Comparison of ENCODE assay signal across 1 cellular context in the genomic region with DNA sequence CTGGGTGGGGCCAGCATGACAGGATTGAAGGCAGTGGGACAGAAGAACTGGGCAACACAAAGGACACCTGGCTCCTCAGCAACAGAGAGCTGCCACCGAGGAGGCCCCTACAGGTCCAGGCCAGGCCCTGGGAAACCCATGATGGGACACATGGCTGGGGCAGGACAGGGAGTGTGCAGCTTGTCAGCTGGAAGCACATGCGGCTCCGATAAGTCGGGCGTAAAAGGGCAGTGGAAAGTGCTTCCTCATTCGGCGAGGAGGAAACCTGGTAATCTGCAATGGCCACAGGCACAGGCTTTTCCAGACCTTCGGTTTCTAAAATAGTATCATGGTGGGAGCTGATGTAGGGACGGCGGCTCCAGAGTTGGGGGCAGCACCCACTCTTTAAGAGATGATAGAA.
TF ChIP-seq lines count a peak whose summit lies in the region.

No MANE protein-coding gene starts in this region.

TF ChIP-seq in K562, 482 proteins besides CTCF, POLR2A, EP300 and RAD21 (continued from another document and continues in another):
- TF ChIP-seq, protein P1, sequence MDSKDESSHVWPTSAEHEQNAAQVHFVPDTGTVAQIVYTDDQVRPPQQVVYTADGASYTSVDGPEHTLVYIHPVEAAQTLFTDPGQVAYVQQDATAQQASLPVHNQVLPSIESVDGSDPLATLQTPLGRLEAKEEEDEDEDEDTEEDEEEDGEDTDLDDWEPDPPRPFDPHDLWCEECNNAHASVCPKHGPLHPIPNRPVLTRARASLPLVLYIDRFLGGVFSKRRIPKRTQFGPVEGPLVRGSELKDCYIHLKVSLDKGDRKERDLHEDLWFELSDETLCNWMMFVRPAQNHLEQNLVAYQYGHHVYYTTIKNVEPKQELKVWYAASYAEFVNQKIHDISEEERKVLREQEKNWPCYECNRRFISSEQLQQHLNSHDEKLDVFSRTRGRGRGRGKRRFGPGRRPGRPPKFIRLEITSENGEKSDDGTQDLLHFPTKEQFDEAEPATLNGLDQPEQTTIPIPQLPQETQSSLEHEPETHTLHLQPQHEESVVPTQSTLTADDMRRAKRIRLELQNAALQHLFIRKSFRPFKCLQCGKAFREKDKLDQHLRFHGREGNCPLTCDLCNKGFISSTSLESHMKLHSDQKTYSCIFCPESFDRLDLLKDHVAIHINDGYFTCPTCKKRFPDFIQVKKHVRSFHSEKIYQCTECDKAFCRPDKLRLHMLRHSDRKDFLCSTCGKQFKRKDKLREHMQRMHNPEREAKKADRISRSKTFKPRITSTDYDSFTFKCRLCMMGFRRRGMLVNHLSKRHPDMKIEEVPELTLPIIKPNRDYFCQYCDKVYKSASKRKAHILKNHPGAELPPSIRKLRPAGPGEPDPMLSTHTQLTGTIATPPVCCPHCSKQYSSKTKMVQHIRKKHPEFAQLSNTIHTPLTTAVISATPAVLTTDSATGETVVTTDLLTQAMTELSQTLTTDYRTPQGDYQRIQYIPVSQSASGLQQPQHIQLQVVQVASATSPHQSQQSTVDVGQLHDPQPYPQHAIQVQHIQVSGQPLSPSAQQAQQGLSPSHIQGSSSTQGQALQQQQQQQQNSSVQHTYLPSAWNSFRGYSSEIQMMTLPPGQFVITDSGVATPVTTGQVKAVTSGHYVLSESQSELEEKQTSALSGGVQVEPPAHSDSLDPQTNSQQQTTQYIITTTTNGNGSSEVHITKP (IDR thresholded peaks at IDR 0.05; ENCODE audit: partially characterized antibody) = peak; percentile 41
- TF ChIP-seq BHLHE40 (IDR thresholded peaks at IDR 0.05; ENCODE audit: low read length) = peak; percentile 99
- no peak for TF ChIP-seq ZNF184 (CRISPR knock-in tag; IDR thresholded peaks at IDR 0.05)
- no peak for TF ChIP-seq ZBED1 (IDR thresholded peaks at IDR 0.05)
- TF ChIP-seq HMGN3 (IDR thresholded peaks at IDR 0.05; ENCODE audit: borderline replicate concordance, extremely low read depth, insufficient read length, low read depth, low read length) = no peak
- TF ChIP-seq PURB (CRISPR knock-in tag; IDR thresholded peaks at IDR 0.05; ENCODE audit: low read depth) = no peak
- TF ChIP-seq, protein P2, sequence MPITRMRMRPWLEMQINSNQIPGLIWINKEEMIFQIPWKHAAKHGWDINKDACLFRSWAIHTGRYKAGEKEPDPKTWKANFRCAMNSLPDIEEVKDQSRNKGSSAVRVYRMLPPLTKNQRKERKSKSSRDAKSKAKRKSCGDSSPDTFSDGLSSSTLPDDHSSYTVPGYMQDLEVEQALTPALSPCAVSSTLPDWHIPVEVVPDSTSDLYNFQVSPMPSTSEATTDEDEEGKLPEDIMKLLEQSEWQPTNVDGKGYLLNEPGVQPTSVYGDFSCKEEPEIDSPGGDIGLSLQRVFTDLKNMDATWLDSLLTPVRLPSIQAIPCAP (CRISPR knock-in tag; IDR thresholded peaks at IDR 0.05; ENCODE audit: borderline replicate concordance) = no peak
- no peak for TF ChIP-seq IRF2 (CRISPR knock-in tag; IDR thresholded peaks at IDR 0.05)
- no peak for TF ChIP-seq CSDE1 (IDR thresholded peaks at IDR 0.05)
- peak; percentile 73 for TF ChIP-seq DACH1 (IDR thresholded peaks at IDR 0.05; ENCODE audit: partially characterized antibody)
- no peak for TF ChIP-seq ZNF785 (CRISPR knock-in tag; IDR thresholded peaks at IDR 0.05)
- no peak for TF ChIP-seq ZSCAN32 (CRISPR knock-in tag; IDR thresholded peaks at IDR 0.05)
- TF ChIP-seq TAF7 (tag; IDR thresholded peaks at IDR 0.05) = no peak
- TF ChIP-seq RFX7 (CRISPR knock-in tag; IDR thresholded peaks at IDR 0.05) = no peak
- TF ChIP-seq, protein P3, sequence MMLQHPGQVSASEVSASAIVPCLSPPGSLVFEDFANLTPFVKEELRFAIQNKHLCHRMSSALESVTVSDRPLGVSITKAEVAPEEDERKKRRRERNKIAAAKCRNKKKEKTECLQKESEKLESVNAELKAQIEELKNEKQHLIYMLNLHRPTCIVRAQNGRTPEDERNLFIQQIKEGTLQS (IDR thresholded peaks at IDR 0.05) = no peak
- TF ChIP-seq, protein P3 (CRISPR knock-in tag; conservative IDR thresholded peaks at IDR 0.05) = peak; percentile 63
- TF ChIP-seq ZNF778 (CRISPR knock-in tag; IDR thresholded peaks at IDR 0.05) = no peak
- TF ChIP-seq, protein P4, sequence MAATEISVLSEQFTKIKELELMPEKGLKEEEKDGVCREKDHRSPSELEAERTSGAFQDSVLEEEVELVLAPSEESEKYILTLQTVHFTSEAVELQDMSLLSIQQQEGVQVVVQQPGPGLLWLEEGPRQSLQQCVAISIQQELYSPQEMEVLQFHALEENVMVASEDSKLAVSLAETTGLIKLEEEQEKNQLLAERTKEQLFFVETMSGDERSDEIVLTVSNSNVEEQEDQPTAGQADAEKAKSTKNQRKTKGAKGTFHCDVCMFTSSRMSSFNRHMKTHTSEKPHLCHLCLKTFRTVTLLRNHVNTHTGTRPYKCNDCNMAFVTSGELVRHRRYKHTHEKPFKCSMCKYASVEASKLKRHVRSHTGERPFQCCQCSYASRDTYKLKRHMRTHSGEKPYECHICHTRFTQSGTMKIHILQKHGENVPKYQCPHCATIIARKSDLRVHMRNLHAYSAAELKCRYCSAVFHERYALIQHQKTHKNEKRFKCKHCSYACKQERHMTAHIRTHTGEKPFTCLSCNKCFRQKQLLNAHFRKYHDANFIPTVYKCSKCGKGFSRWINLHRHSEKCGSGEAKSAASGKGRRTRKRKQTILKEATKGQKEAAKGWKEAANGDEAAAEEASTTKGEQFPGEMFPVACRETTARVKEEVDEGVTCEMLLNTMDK (IDR thresholded peaks at IDR 0.05; ENCODE audit: borderline replicate concordance, insufficient read depth, low read depth, low read length, poor library complexity, severe bottlenecking) = peak; percentile 12
- TF ChIP-seq MTA3 (IDR thresholded peaks at IDR 0.05; ENCODE audit: borderline replicate concordance) = no peak
- TF ChIP-seq MXI1 (IDR thresholded peaks at IDR 0.05; ENCODE audit: low read depth, low read length) = peak; percentile 92
- no peak for TF ChIP-seq ZNF668 (CRISPR knock-in tag; IDR thresholded peaks at IDR 0.05)
- no peak for TF ChIP-seq ZNF12 (CRISPR knock-in tag; IDR thresholded peaks at IDR 0.05)
- no peak for TF ChIP-seq NR2C2 (CRISPR knock-in tag; IDR thresholded peaks at IDR 0.05)
- no peak for TF ChIP-seq NR2C2 (tag; IDR thresholded peaks at IDR 0.05)
- no peak for TF ChIP-seq NBN (IDR thresholded peaks at IDR 0.05; ENCODE audit: low read depth)
- TF ChIP-seq ZKSCAN1 (IDR thresholded peaks at IDR 0.05; ENCODE audit: low read depth, low read length) = peak; percentile 78
- TF ChIP-seq ZNF174 (CRISPR knock-in tag; IDR thresholded peaks at IDR 0.05) = no peak
- TF ChIP-seq RFX5 (IDR thresholded peaks at IDR 0.05; ENCODE audit: low read depth, low read length) = no peak
- TF ChIP-seq NCOA4 (IDR thresholded peaks at IDR 0.05; ENCODE audit: partially characterized antibody) = no peak
- TF ChIP-seq, protein P5, sequence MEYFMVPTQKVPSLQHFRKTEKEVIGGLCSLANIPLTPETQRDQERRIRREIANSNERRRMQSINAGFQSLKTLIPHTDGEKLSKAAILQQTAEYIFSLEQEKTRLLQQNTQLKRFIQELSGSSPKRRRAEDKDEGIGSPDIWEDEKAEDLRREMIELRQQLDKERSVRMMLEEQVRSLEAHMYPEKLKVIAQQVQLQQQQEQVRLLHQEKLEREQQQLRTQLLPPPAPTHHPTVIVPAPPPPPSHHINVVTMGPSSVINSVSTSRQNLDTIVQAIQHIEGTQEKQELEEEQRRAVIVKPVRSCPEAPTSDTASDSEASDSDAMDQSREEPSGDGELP (CRISPR knock-in tag; IDR thresholded peaks at IDR 0.05; ENCODE audit: borderline replicate concordance) = no peak
- TF ChIP-seq HDAC3 (IDR thresholded peaks at IDR 0.05; ENCODE audit: borderline replicate concordance, partially characterized antibody) = no peak
- no peak for TF ChIP-seq ZNF121 (CRISPR knock-in tag; conservative IDR thresholded peaks at IDR 0.05)
- TF ChIP-seq YBX1 (IDR thresholded peaks at IDR 0.05) = no peak
- no peak for TF ChIP-seq RBM15 (IDR thresholded peaks at IDR 0.05; ENCODE audit: insufficient read depth, low read length)
- TF ChIP-seq BACH1 (tag; IDR thresholded peaks at IDR 0.05) = no peak
- TF ChIP-seq, protein P6, sequence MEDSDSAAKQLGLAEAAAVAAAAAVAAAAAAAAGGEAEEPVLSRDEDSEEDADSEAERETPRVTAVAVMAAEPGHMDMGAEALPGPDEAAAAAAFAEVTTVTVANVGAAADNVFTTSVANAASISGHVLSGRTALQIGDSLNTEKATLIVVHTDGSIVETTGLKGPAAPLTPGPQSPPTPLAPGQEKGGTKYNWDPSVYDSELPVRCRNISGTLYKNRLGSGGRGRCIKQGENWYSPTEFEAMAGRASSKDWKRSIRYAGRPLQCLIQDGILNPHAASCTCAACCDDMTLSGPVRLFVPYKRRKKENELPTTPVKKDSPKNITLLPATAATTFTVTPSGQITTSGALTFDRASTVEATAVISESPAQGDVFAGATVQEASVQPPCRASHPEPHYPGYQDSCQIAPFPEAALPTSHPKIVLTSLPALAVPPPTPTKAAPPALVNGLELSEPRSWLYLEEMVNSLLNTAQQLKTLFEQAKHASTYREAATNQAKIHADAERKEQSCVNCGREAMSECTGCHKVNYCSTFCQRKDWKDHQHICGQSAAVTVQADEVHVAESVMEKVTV (CRISPR knock-in tag; IDR thresholded peaks at IDR 0.05) = no peak
- TF ChIP-seq, protein P7, sequence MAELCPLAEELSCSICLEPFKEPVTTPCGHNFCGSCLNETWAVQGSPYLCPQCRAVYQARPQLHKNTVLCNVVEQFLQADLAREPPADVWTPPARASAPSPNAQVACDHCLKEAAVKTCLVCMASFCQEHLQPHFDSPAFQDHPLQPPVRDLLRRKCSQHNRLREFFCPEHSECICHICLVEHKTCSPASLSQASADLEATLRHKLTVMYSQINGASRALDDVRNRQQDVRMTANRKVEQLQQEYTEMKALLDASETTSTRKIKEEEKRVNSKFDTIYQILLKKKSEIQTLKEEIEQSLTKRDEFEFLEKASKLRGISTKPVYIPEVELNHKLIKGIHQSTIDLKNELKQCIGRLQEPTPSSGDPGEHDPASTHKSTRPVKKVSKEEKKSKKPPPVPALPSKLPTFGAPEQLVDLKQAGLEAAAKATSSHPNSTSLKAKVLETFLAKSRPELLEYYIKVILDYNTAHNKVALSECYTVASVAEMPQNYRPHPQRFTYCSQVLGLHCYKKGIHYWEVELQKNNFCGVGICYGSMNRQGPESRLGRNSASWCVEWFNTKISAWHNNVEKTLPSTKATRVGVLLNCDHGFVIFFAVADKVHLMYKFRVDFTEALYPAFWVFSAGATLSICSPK (IDR thresholded peaks at IDR 0.05; ENCODE audit: borderline replicate concordance) = no peak
- no peak for TF ChIP-seq JUNB (CRISPR knock-in tag; conservative IDR thresholded peaks at IDR 0.05)
- TF ChIP-seq, protein P8, sequence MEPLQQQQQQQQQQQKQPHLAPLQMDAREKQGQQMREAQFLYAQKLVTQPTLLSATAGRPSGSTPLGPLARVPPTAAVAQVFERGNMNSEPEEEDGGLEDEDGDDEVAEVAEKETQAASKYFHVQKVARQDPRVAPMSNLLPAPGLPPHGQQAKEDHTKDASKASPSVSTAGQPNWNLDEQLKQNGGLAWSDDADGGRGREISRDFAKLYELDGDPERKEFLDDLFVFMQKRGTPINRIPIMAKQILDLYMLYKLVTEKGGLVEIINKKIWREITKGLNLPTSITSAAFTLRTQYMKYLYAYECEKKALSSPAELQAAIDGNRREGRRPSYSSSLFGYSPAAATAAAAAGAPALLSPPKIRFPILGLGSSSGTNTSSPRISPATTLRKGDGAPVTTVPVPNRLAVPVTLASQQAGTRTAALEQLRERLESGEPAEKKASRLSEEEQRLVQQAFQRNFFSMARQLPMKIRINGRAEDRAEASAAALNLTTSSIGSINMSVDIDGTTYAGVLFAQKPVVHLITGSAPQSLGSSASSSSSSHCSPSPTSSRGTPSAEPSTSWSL (CRISPR knock-in tag; IDR thresholded peaks at IDR 0.05; ENCODE audit: borderline replicate concordance) = no peak
- no peak for TF ChIP-seq POLR2H (tag; IDR thresholded peaks at IDR 0.05; ENCODE audit: low read depth)
- TF ChIP-seq, protein P9, sequence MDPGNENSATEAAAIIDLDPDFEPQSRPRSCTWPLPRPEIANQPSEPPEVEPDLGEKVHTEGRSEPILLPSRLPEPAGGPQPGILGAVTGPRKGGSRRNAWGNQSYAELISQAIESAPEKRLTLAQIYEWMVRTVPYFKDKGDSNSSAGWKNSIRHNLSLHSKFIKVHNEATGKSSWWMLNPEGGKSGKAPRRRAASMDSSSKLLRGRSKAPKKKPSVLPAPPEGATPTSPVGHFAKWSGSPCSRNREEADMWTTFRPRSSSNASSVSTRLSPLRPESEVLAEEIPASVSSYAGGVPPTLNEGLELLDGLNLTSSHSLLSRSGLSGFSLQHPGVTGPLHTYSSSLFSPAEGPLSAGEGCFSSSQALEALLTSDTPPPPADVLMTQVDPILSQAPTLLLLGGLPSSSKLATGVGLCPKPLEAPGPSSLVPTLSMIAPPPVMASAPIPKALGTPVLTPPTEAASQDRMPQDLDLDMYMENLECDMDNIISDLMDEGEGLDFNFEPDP (CRISPR knock-in tag; IDR thresholded peaks at IDR 0.05) = no peak
- TF ChIP-seq, protein P10, sequence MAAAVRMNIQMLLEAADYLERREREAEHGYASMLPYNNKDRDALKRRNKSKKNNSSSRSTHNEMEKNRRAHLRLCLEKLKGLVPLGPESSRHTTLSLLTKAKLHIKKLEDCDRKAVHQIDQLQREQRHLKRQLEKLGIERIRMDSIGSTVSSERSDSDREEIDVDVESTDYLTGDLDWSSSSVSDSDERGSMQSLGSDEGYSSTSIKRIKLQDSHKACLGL (CRISPR knock-in tag; IDR thresholded peaks at IDR 0.05; ENCODE audit: borderline replicate concordance, poor library complexity, severe bottlenecking) = peak; percentile 74
- peak; percentile 42 for TF ChIP-seq MAFK (IDR thresholded peaks at IDR 0.05; ENCODE audit: low read length)
